Comparison of ENCODE assay signal across 8 cellular contexts in genomic region chr11:78414321-78415051, GRCh38. TPM values are rescaled to one million over a fixed set of nuclear protein-coding genes. Genes with fewer than 3 reads are reported as not detected.
DNase-seq lines count a peak whose midpoint lies in the region; ATAC-seq, FAIRE-seq and TF ChIP-seq lines count a peak whose summit lies in the region.

No MANE protein-coding gene starts in this region.

- H3K27ac Mint-ChIP-seq in GM23338 (no peak overlapping the region), activated B cell treated with CpG ODN at 0.5 μM for 24 hours (peak overlapping the region; percentile 96)
- no peak overlapping the region for H3K27ac Mint-ChIP-seq in stimulated activated naive CD8-positive, alpha-beta T cell treated with anti-CD3 and anti-CD28 coated beads, Interleukin-15, amount 100 ng/mL, for 72 hours

- ATAC-seq in GM23338 (no peak), activated B cell treated with CpG ODN at 0.5 μM for 24 hours (ENCODE audit: low read depth) (no peak), HepG2 (no peak), GM21723 (IDR thresholded peaks at IDR 0.05; ENCODE audit: unreplicated experiment) (no peak), GM21423 (IDR thresholded peaks at IDR 0.05; ENCODE audit: unreplicated experiment) (no peak), HG02840 (IDR thresholded peaks at IDR 0.05; ENCODE audit: low FRiP score, unreplicated experiment) (no peak)
- ATAC-seq in stimulated activated naive CD8-positive, alpha-beta T cell treated with anti-CD3 and anti-CD28 coated beads, Interleukin-15, amount 100 ng/mL, for 72 hours, result no peak

- WGBS in HepG2 (ENCODE audit: low lambda C conversion rate), result 95% methylated on average over 14 of the region's 14 CpGs

- peaks cover 18% of the 10 kb centered on the region for H3K27me3 Mint-ChIP-seq in GM23338 (ENCODE audit: insufficient read depth, low read depth, poor library complexity)
- no peaks in the 10 kb centered on the region for H3K27me3 Mint-ChIP-seq in activated B cell treated with CpG ODN at 0.5 μM for 24 hours
- H3K27me3 Mint-ChIP-seq in stimulated activated naive CD8-positive, alpha-beta T cell treated with anti-CD3 and anti-CD28 coated beads, Interleukin-15, amount 100 ng/mL, for 72 hours, result peaks cover 28% of the 10 kb centered on the region

- no peak for TF ChIP-seq RAD21 in HepG2 (CRISPR knock-in tag; IDR thresholded peaks at IDR 0.05)

- peaks cover 13% of the 10 kb centered on the region for H3K27me3 ChIP-seq in GM23338 (ENCODE audit: insufficient read depth)
- no peaks in the 10 kb centered on the region for H3K27me3 ChIP-seq in HepG2 (ENCODE audit: control insufficient read depth in 1 of 2, insufficient read depth in 2 of 2, low read length in 2 of 2)

- H3K9me2 ChIP-seq in GM23338 (ENCODE audit: insufficient read depth), result no peaks in the 10 kb centered on the region

- 0 out of 2 replicates have a peak, but pooled peaks cover 12% of the 10 kb centered on the region for H3F3A ChIP-seq in GM23338 (replicated peaks; ENCODE audit: low read depth)

- H3K4me3 Mint-ChIP-seq in GM23338, result no peak overlapping the region
- H3K4me3 Mint-ChIP-seq in activated B cell treated with CpG ODN at 0.5 μM for 24 hours, result no peak overlapping the region
- H3K4me3 Mint-ChIP-seq in stimulated activated naive CD8-positive, alpha-beta T cell treated with anti-CD3 and anti-CD28 coated beads, Interleukin-15, amount 100 ng/mL, for 72 hours, result no peak overlapping the region

- H3K4me3 ChIP-seq in GM23338 (no peak overlapping the region), HepG2 (replicated peaks in 1 of 3; ENCODE audit: insufficient read depth in 1 of 3, low read depth in 2 of 3, low read length in 3 of 3) (no peak overlapping the region)

- CTCF ChIA-PET in activated B cell treated with CpG ODN at 0.5 μM for 24 hours (lab: Charles Lee) (interaction anchor here (1.4 to 5.4 kb wide), 5 partner anchors 14 to 186 kb away, joined by 4 to 90 read pairs (median 8); partner anchors contain the start of gene NARS2), HepG2 (lab: Yijun Ruan, JAX; ENCODE audit: low intra/inter-chr PET ratio, low total read pairs) (no interaction called here)

- no peaks in the 10 kb centered on the region for H3K36me3 ChIP-seq in GM23338 (ENCODE audit: insufficient read depth)
- H3K36me3 ChIP-seq in HepG2 (replicated peaks in 1 of 2; ENCODE audit: control insufficient read depth in 1 of 2, insufficient read depth in 2 of 2, low read length in 2 of 2), result no peaks in the 10 kb centered on the region

- H3K27ac ChIP-seq in GM23338 (ENCODE audit: low read depth) (no peak overlapping the region), HepG2 (ENCODE audit: extremely low read length, insufficient read depth, low read length) (no peak overlapping the region)

- H3K9ac ChIP-seq in HepG2 (ENCODE audit: insufficient read depth, low read depth, low read length), result no peak overlapping the region

- in situ Hi-C loops in HepG2 (cut with HindIII; ENCODE audit: extremely low pct_ligation_motif_present, low pct_unique_long_range_greater_than_20kb), result loop anchor here (5.0 kb wide), 1 partner anchor 187 kb away; no protein-coding TSS in a partner anchor

- no peaks in the 10 kb centered on the region for H3K9me3 ChIP-seq in HepG2 (ENCODE audit: low read length)

- H2AFZ ChIP-seq in GM23338 (no peak overlapping the region), HepG2 (ENCODE audit: low read length) (no peak overlapping the region)

- BruUV-seq in HepG2 (replicated peaks; lab: Mats Ljungman, UMichigan), result no TSS peak

- H4K20me1 ChIP-seq in GM23338 (replicated peaks; ENCODE audit: insufficient read depth), result peaks cover 3% of the 10 kb centered on the region; the same call in 1 of the 2 replicates
- no peaks in the 10 kb centered on the region for H4K20me1 ChIP-seq in HepG2 (ENCODE audit: insufficient read depth, low read length)

- H3K79me2 ChIP-seq in GM23338 (replicated peaks; ENCODE audit: insufficient read depth) (peaks cover 15% of the 10 kb centered on the region), HepG2 (ENCODE audit: insufficient read depth, low read length) (peaks cover 26% of the 10 kb centered on the region)

- intact Hi-C loops in activated B cell treated with CpG ODN at 0.5 μM for 24 hours (cut with micrococcal nuclease) (loop anchor here (2.0 to 10.0 kb wide), 4 partner anchors 14 to 120 kb away; no protein-coding TSS in a partner anchor), HepG2 (cut with micrococcal nuclease; ENCODE audit: unreplicated experiment) (no loop called here)

- no peak overlapping the region for H3K4me2 ChIP-seq in GM23338
- no peak overlapping the region for H3K4me2 ChIP-seq in HepG2 (ENCODE audit: low read depth, low read length)

- H3K4me1 Mint-ChIP-seq in GM23338 (peaks cover 25% of the 10 kb centered on the region), activated B cell treated with CpG ODN at 0.5 μM for 24 hours (peaks cover 65% of the 10 kb centered on the region)
- H3K4me1 Mint-ChIP-seq in stimulated activated naive CD8-positive, alpha-beta T cell treated with anti-CD3 and anti-CD28 coated beads, Interleukin-15, amount 100 ng/mL, for 72 hours, result peaks cover 20% of the 10 kb centered on the region

- DNase-seq in AG20443 (ENCODE audit: low spot score) (peak; percentile 31), GM23338 (ENCODE audit: low spot score) (peak; percentile 51), activated B cell treated with CpG ODN at 0.5 μM for 24 hours (no peak), HepG2 (ENCODE audit: low spot score) (no peak)
- no peak for DNase-seq in stimulated activated naive CD8-positive, alpha-beta T cell treated with anti-CD3 and anti-CD28 coated beads, Interleukin-15, amount 100 ng/mL, for 72 hours

- H3K4me1 ChIP-seq in GM23338 (ENCODE audit: insufficient read depth) (peaks cover 12% of the 10 kb centered on the region), HepG2 (ENCODE audit: insufficient read depth, low read length) (peaks cover 34% of the 10 kb centered on the region)

- POLR2A ChIA-PET in activated B cell treated with CpG ODN at 0.5 μM for 24 hours (lab: Charles Lee), result interaction anchor here (5.6 kb wide), 1 partner anchor 15 kb away, joined by 113 read pairs; no protein-coding TSS in a partner anchor
- POLR2A ChIA-PET in HepG2 (lab: Yijun Ruan, JAX), result no interaction called here

- no peak for FAIRE-seq in HepG2 (lab: Jason Lieb, UNC)

- TF ChIP-seq CTCF in GM23338 (conservative IDR thresholded peaks at IDR 0.05; ENCODE audit: low read depth in 2 of 2), result peak; percentile 53 to 82
- no peak for TF ChIP-seq CTCF in activated B cell treated with CpG ODN at 0.5 μM for 24 hours (IDR thresholded peaks at IDR 0.05)
- TF ChIP-seq CTCF in HepG2 (CRISPR knock-in tag; IDR thresholded peaks at IDR 0.05), result no peak

- H3K9me3 Mint-ChIP-seq in GM23338, result peaks cover 6% of the 10 kb centered on the region; the same call in 2 of the 3 replicates
- H3K9me3 Mint-ChIP-seq in activated B cell treated with CpG ODN at 0.5 μM for 24 hours, result no peaks in the 10 kb centered on the region
- H3K9me3 Mint-ChIP-seq in stimulated activated naive CD8-positive, alpha-beta T cell treated with anti-CD3 and anti-CD28 coated beads, Interleukin-15, amount 100 ng/mL, for 72 hours, result no peaks in the 10 kb centered on the region

- TF ChIP-seq POLR2A in HepG2 (IDR thresholded peaks at IDR 0.05; ENCODE audit: insufficient read depth in 1 of 2, low read depth in 2 of 2, low read length in 2 of 2), result no peak

- TF ChIP-seq EP300 in HepG2 (IDR thresholded peaks at IDR 0.05; ENCODE audit: low read depth in 2 of 2, low read length in 2 of 2) (no peak), HepG2 (CRISPR knock-in tag; IDR thresholded peaks at IDR 0.05; ENCODE audit: borderline replicate concordance) (no peak)

- H3K36me3 Mint-ChIP-seq in GM23338 (ENCODE audit: low read depth), result peaks cover 3% of the 10 kb centered on the region; the same call in 1 of the 3 replicates
- peaks cover 9% of the 10 kb centered on the region for H3K36me3 Mint-ChIP-seq in activated B cell treated with CpG ODN at 0.5 μM for 24 hours (ENCODE audit: low read depth)

TF ChIP-seq in GM23338, 12 proteins besides CTCF, POLR2A, EP300 and RAD21 (continues in another document):
- TF ChIP-seq CREB1 (CRISPR knock-in tag; IDR thresholded peaks at IDR 0.05; ENCODE audit: low read depth), result no peak
- no peak for TF ChIP-seq ZNF331 (CRISPR knock-in tag; IDR thresholded peaks at IDR 0.05; ENCODE audit: low read depth)
- no peak for TF ChIP-seq POLR2AphosphoS5 (IDR thresholded peaks at IDR 0.05; ENCODE audit: low read depth)

TF ChIP-seq in HepG2, 621 proteins besides CTCF, POLR2A, EP300 and RAD21 (continues in another document):
- TF ChIP-seq NR2C2 (CRISPR knock-in tag; IDR thresholded peaks at IDR 0.05; ENCODE audit: borderline replicate concordance), result no peak

RNA-seq across cellular contexts. Expression of gene GAB2, which starts 3.1 kb away (rescaled TPM):
- 6.9 and 10.8 TPM in 2 replicates for total RNA-seq in GM23338 (2014; rRNA removed; shearing (Covaris generic))
- polyA plus RNA-seq in GM23338 (2016; fragmentation: Nextera tagmentation; extraction: Ambion mirVana) (2.0 and 2.5 TPM in 2 replicates), HepG2 (2011; rRNA removed) (7.9 and 8.6 TPM in 2 replicates)
- total RNA-seq in activated B cell treated with CpG ODN at 0.5 μM for 24 hours (22.4 and 22.7 TPM in 2 replicates), HepG2 (2016; rRNA removed; fragmentation: Illumina TruSeq; extraction: Trizol) (3.2 and 4.1 TPM in 2 replicates)
- 0.35 and 0.40 TPM in 2 replicates for total RNA-seq in HepG2 (2016; cell fraction: cytosol; rRNA removed; fragmentation: Illumina TruSeq; extraction: Trizol; ENCODE audit: low read depth)
- total RNA-seq in HepG2 (2016; cell fraction: insoluble cytoplasmic fraction; rRNA removed; fragmentation: Illumina TruSeq; extraction: Trizol), result 2.7 and 3.2 TPM in 2 replicates
- total RNA-seq in HepG2 (2016; cell fraction: membrane; rRNA removed; fragmentation: Illumina TruSeq; extraction: Trizol), result 1.6 and 1.7 TPM in 2 replicates
- total RNA-seq in HepG2 (2016; cell fraction: nucleus; rRNA removed; fragmentation: Illumina TruSeq; extraction: Trizol), result 3.4 and 4.6 TPM in 2 replicates
- 4.7 and 5.6 TPM in 2 replicates for polyA plus RNA-seq in HepG2 (2011; cell fraction: cytosol; rRNA removed)
- 11.5 and 11.7 TPM in 2 replicates for polyA plus RNA-seq in HepG2 (2011; cell fraction: nucleus; rRNA removed)
- 9.4 and 12.0 TPM in 2 replicates for polyA plus RNA-seq in HepG2 (2012)
- 0.11 and 0.16 TPM in 2 replicates for polyA plus RNA-seq in HepG2 (2016; cell fraction: cytosol; fragmentation: Illumina TruSeq; extraction: Trizol; ENCODE audit: low read depth)
- polyA plus RNA-seq in HepG2 (2016; cell fraction: insoluble cytoplasmic fraction; fragmentation: Illumina TruSeq; extraction: Trizol; ENCODE audit: low read depth), result 2.2 TPM in 2 replicates
- 0.73 and 0.90 TPM in 2 replicates for polyA plus RNA-seq in HepG2 (2016; cell fraction: membrane; fragmentation: Illumina TruSeq; extraction: Trizol; ENCODE audit: low read depth)
- 3.2 and 4.9 TPM in 2 replicates for polyA plus RNA-seq in HepG2 (2016; cell fraction: nucleus; fragmentation: Illumina TruSeq; extraction: Trizol; ENCODE audit: insufficient read depth, low read depth)
- 10.0 and 14.5 TPM in 2 replicates for polyA minus RNA-seq in HepG2 (2011; rRNA and poly(A)+ RNA removed; ENCODE audit: low replicate concordance)
- 5.8 and 6.6 TPM in 2 replicates for polyA minus RNA-seq in HepG2 (2011; cell fraction: cytosol; rRNA and poly(A)+ RNA removed)
- polyA minus RNA-seq in HepG2 (2011; cell fraction: nucleus; rRNA and poly(A)+ RNA removed), result 11.7 and 15.5 TPM in 2 replicates

Comparison
In these comparisons a context has a peak if more than half of its experiments do, and no peak if none do; other contexts are left out.
1. DNase-seq: peak in AG20443 (single experiment) and GM23338 (single experiment); none in activated B cell treated with CpG ODN at 0.5 μM for 24 hours (single experiment), HepG2 (single experiment) and stimulated activated naive CD8-positive, alpha-beta T cell treated with anti-CD3 and anti-CD28 coated beads, Interleukin-15, amount 100 ng/mL, for 72 hours (0 of 2).
2. CTCF ChIP-seq: peak in GM23338 (2 of 2); none in activated B cell treated with CpG ODN at 0.5 μM for 24 hours (single experiment) and HepG2 (single experiment).